22 cellular contexts compared by ENCODE assay signal in genomic region chr4:10816571-10816970, GRCh38.
DNase-seq lines count a peak whose midpoint lies in the region; ATAC-seq, FAIRE-seq and TF ChIP-seq lines count a peak whose summit lies in the region.
"Had no signal": no experiment of that assay in that cellular context is flagged by ENCODE, and none has a peak within 500 bp of the region (broad histone marks: within the 10 kb centered on the region; RNA-seq: fewer than 3 reads in every experiment).

No MANE protein-coding gene starts in this region.

- no peaks in the 10 kb centered on the region for H3F3A ChIP-seq in GM23338 (replicated peaks; ENCODE audit: low read depth)

- H3K27ac ChIP-seq in GM23338 (ENCODE audit: low read depth): no peak overlapping the region
- no peak overlapping the region for H3K27ac ChIP-seq in H1 (ENCODE audit: low read depth, low read length)
- no peak overlapping the region for H3K27ac ChIP-seq in pancreas
- H3K27ac ChIP-seq in foreskin keratinocyte: no peak overlapping the region
- H3K27ac ChIP-seq: BLaER1, C4-2B, GM23248 had no signal

- H3K27me3 ChIP-seq in GM23338 (ENCODE audit: insufficient read depth) (no peaks in the 10 kb centered on the region), H1 (replicated peaks in 1 of 4; ENCODE audit: control insufficient read depth in 3 of 4, extremely low read depth in 1 of 4, insufficient read depth in 3 of 4, low read length in 3 of 4) (no peaks in the 10 kb centered on the region), pancreas (no peaks in the 10 kb centered on the region), foreskin keratinocyte (no peaks in the 10 kb centered on the region)
- H3K27me3 ChIP-seq: BLaER1 had no signal

- WGBS in H1 (ENCODE audit: extremely low coverage in 1 of 2, insufficient coverage in 1 of 2, insufficient read length in 1 of 2, insufficient replicate concordance in 2 of 2, low coverage in 1 of 2, low lambda C conversion rate in 2 of 2, missing lambda C conversion rate in 1 of 2), 2 experiments: 98% methylated on average over 8 of the region's 8 CpGs; no CpG with 5 or more reads in 1 of the 2 experiments
- WGBS in pancreas, 2 donors: 74 to 83% methylated on average over 8 of the region's 8 CpGs

- POLR2A ChIA-PET in H1 (lab: Charles Lee; ENCODE audit: partially characterized antibody): no interaction called here

- no peak overlapping the region for H2BK120ac ChIP-seq in H1 (replicated peaks; ENCODE audit: low read depth, low read length)

- H3K36me3 Mint-ChIP-seq in GM23338 (ENCODE audit: low read depth): no peaks in the 10 kb centered on the region
- H3K36me3 Mint-ChIP-seq in stimulated activated memory B cell treated with anti-CD40 and anti-IgM and Interleukin-4, amounts not matched to agents 10 μg/mL and 1 μg/mL and 100 μg/mL, for 72 hours: peaks cover 3% of the 10 kb centered on the region
- H3K36me3 Mint-ChIP-seq: CD4-positive, CD25-positive, alpha-beta regulatory T cell; CD8-positive, alpha-beta T cell had no signal

- H3K9me3 ChIP-seq in H1 (ENCODE audit: insufficient read depth in 2 of 2, low read depth in 1 of 2, low read length in 1 of 2) (no peaks in the 10 kb centered on the region), pancreas (no peaks in the 10 kb centered on the region)
- H3K9me3 ChIP-seq: HAP-1 had no signal

- H3K9me2 ChIP-seq in GM23338 (ENCODE audit: insufficient read depth): 0 out of 2 replicates have a peak, but pooled peaks cover 9% of the 10 kb centered on the region

- no peak overlapping the region for H3K4me2 ChIP-seq in GM23338
- no peak overlapping the region for H3K4me2 ChIP-seq in H1 (ENCODE audit: insufficient read depth in 1 of 2, low read depth in 2 of 2, low read length in 2 of 2)
- H3K4me2 ChIP-seq: BLaER1 had no signal

- H3K9ac ChIP-seq in H1 (replicated peaks in 1 of 4; ENCODE audit: extremely low read depth in 1 of 4, low read depth in 3 of 4, low read length in 3 of 4): no peak overlapping the region
- H3K9ac ChIP-seq: BLaER1, GM23248 had no signal

- no peak overlapping the region for H3K14ac ChIP-seq in H1 (ENCODE audit: insufficient read length)

- no peak overlapping the region for H3K23ac ChIP-seq in H1 (ENCODE audit: insufficient read length)

- no peak for FAIRE-seq in H1 (lab: Jason Lieb, UNC)
- FAIRE-seq in pancreas (lab: Jason Lieb, UNC): no peak
- FAIRE-seq: D721Med, GM12891, GM18507, H54 had no signal

- no peak overlapping the region for H3K56ac ChIP-seq in H1 (replicated peaks; ENCODE audit: insufficient read length, low read depth, low read length)

- H3K4me1 ChIP-seq in GM23338 (ENCODE audit: insufficient read depth): no peaks in the 10 kb centered on the region
- H3K4me1 ChIP-seq in H1 (replicated peaks in 1 of 4; ENCODE audit: control insufficient read depth in 3 of 4, insufficient read depth in 4 of 4, low read length in 3 of 4): no peaks in the 10 kb centered on the region
- H3K4me1 ChIP-seq in pancreas: no peaks in the 10 kb centered on the region
- no peaks in the 10 kb centered on the region for H3K4me1 ChIP-seq in foreskin keratinocyte
- H3K4me1 ChIP-seq: BLaER1, HAP-1 had no signal

- no peak for TF ChIP-seq EP300 in H1 (IDR thresholded peaks at IDR 0.05; ENCODE audit: borderline replicate concordance in 1 of 2, low read depth in 2 of 2, low read length in 2 of 2)

- no peak overlapping the region for H3K4ac ChIP-seq in H1 (replicated peaks; ENCODE audit: insufficient read length, low read depth, low read length)

- TF ChIP-seq POLR2A in H1 (IDR thresholded peaks at IDR 0.05; ENCODE audit: control extremely low read depth in 1 of 2, low read depth in 2 of 2, low read length in 2 of 2): no peak

- no peak overlapping the region for H3K27ac Mint-ChIP-seq in GM23338
- H3K27ac Mint-ChIP-seq in stimulated activated memory B cell treated with anti-CD40 and anti-IgM and Interleukin-4, amounts not matched to agents 10 μg/mL and 1 μg/mL and 100 μg/mL, for 72 hours: no peak overlapping the region
- H3K27ac Mint-ChIP-seq: B cell; CD4-positive, CD25-positive, alpha-beta regulatory T cell; CD8-positive, alpha-beta T cell; HFFc6 had no signal

- H2BK12ac ChIP-seq in H1 (ENCODE audit: low read depth, low read length): no peak overlapping the region

- TF ChIP-seq CTCF in GM23338 (conservative IDR thresholded peaks at IDR 0.05; ENCODE audit: low read depth in 2 of 2): no peak
- TF ChIP-seq CTCF in H1 (IDR thresholded peaks at IDR 0.05; ENCODE audit: control extremely low read depth in 1 of 3, insufficient read depth in 1 of 3, low read depth in 1 of 3, low read length in 3 of 3): no peak
- no peak for TF ChIP-seq CTCF in pancreas (IDR thresholded peaks at IDR 0.05)
- no peak for TF ChIP-seq CTCF in foreskin keratinocyte (conservative IDR thresholded peaks at IDR 0.05)

- no peaks in the 10 kb centered on the region for H3K23me2 ChIP-seq in H1 (ENCODE audit: low read depth, low read length)

- TF ChIP-seq RAD21 in H1 (IDR thresholded peaks at IDR 0.05 in 1 of 2, conservative IDR thresholded peaks at IDR 0.05 in 1 of 2; ENCODE audit: low read depth in 2 of 2, low read length in 2 of 2): no peak

- CTCF ChIA-PET in H1 (lab: Charles Lee; ENCODE audit: partially characterized antibody): interaction anchor here (1.2 kb wide), 1 partner anchor 64 kb away, joined by 3 read pairs; no protein-coding TSS in a partner anchor

- no peaks in the 10 kb centered on the region for H3K9me3 Mint-ChIP-seq in GM23338
- H3K9me3 Mint-ChIP-seq in stimulated activated memory B cell treated with anti-CD40 and anti-IgM and Interleukin-4, amounts not matched to agents 10 μg/mL and 1 μg/mL and 100 μg/mL, for 72 hours: peaks cover 9% of the 10 kb centered on the region
- H3K9me3 Mint-ChIP-seq: CD8-positive, alpha-beta T cell had no signal

- H4K5ac ChIP-seq in H1 (ENCODE audit: insufficient read length, low read depth, low read length): no peak overlapping the region

- H4K20me1 ChIP-seq in GM23338 (replicated peaks; ENCODE audit: insufficient read depth) (no peaks in the 10 kb centered on the region), H1 (replicated peaks in 1 of 2; ENCODE audit: control insufficient read depth in 1 of 2, insufficient read depth in 2 of 2, low read length in 2 of 2) (no peaks in the 10 kb centered on the region)
- H4K20me1 ChIP-seq: BLaER1 had no signal

- no peaks in the 10 kb centered on the region for H3K79me1 ChIP-seq in H1 (ENCODE audit: low read depth, low read length)

- H2BK15ac ChIP-seq in H1 (ENCODE audit: low read length): no peak overlapping the region

- H3K4me3 ChIP-seq in GM23338: no peak overlapping the region
- no peak overlapping the region for H3K4me3 ChIP-seq in H1 (ENCODE audit: extremely low read depth in 1 of 4, insufficient read depth in 2 of 4, low read depth in 3 of 4, low read length in 4 of 4)
- H3K4me3 ChIP-seq in pancreas: no peak overlapping the region
- H3K4me3 ChIP-seq: BLaER1, GM23248, HAP-1 had no signal

- no peak for ATAC-seq in GM23338
- ATAC-seq in stimulated activated memory B cell treated with anti-CD40 and anti-IgM and Interleukin-4, amounts not matched to agents 10 μg/mL and 1 μg/mL and 100 μg/mL, for 72 hours: no peak
- ATAC-seq in pancreas: no peak
- no peak for ATAC-seq in foreskin keratinocyte
- ATAC-seq: CD8-positive, alpha-beta T cell had no signal

- no peak overlapping the region for H3K18ac ChIP-seq in H1 (ENCODE audit: extremely low read depth, low read length)

- H2AFZ ChIP-seq in GM23338 (peak overlapping the region; percentile 89; the same call in 1 of the 2 replicates), H1 (ENCODE audit: low read length) (peak overlapping the region; percentile 38; the same call in 1 of the 2 replicates)
- H2AFZ ChIP-seq: GM23248 had no signal

- no peak overlapping the region for H3K4me3 Mint-ChIP-seq in GM23338
- no peak overlapping the region for H3K4me3 Mint-ChIP-seq in stimulated activated memory B cell treated with anti-CD40 and anti-IgM and Interleukin-4, amounts not matched to agents 10 μg/mL and 1 μg/mL and 100 μg/mL, for 72 hours
- H3K4me3 Mint-ChIP-seq: B cell; CD4-positive, CD25-positive, alpha-beta regulatory T cell; CD8-positive, alpha-beta T cell; HFFc6 had no signal

- no peak overlapping the region for H2BK20ac ChIP-seq in H1 (ENCODE audit: low read length)

- H2BK5ac ChIP-seq in H1 (ENCODE audit: low read depth, low read length): no peak overlapping the region

- no peak overlapping the region for H4K91ac ChIP-seq in H1 (replicated peaks; ENCODE audit: insufficient read length, low read length)

- H4K8ac ChIP-seq in H1 (ENCODE audit: extremely low read depth, insufficient read depth, low read length): no peak overlapping the region

- H3K36me3 ChIP-seq in GM23338 (ENCODE audit: insufficient read depth) (no peaks in the 10 kb centered on the region; the same call in 1 of the 2 replicates), H1 (ENCODE audit: control insufficient read depth in 2 of 4, insufficient read depth in 4 of 4, low read length in 3 of 4) (no peaks in the 10 kb centered on the region), pancreas (no peaks in the 10 kb centered on the region)
- H3K36me3 ChIP-seq: BLaER1, HAP-1 had no signal

- no peaks in the 10 kb centered on the region for H3K27me3 Mint-ChIP-seq in GM23338 (ENCODE audit: insufficient read depth, low read depth, poor library complexity)
- H3K27me3 Mint-ChIP-seq in stimulated activated memory B cell treated with anti-CD40 and anti-IgM and Interleukin-4, amounts not matched to agents 10 μg/mL and 1 μg/mL and 100 μg/mL, for 72 hours: no peaks in the 10 kb centered on the region
- H3K27me3 Mint-ChIP-seq: B cell; CD4-positive, CD25-positive, alpha-beta regulatory T cell had no signal

- DNase-seq in GM23338 (ENCODE audit: low spot score): no peak
- DNase-seq in H1 (ENCODE audit: low read depth in 1 of 2, low spot score in 2 of 2): no peak
- peak; percentile 9 for DNase-seq in midbrain (lab: John Stamatoyannopoulos, UW)
- no peak for DNase-seq in pancreas
- no peak for DNase-seq in NCI-H748 treated with DMSO at 0.1 percent for 48 hours (lab: John Stamatoyannopoulos, UW)
- no peak for DNase-seq in foreskin keratinocyte
- DNase-seq: CD4-positive, CD25-positive, alpha-beta regulatory T cell; CD8-positive, alpha-beta T cell; DMS53; DMS79 treated with DMSO at 0.1 percent for 48 hours; GF-D8; GM23248; HFFc6 had no signal

- no peaks in the 10 kb centered on the region for H3K4me1 Mint-ChIP-seq in GM23338
- no peaks in the 10 kb centered on the region for H3K4me1 Mint-ChIP-seq in stimulated activated memory B cell treated with anti-CD40 and anti-IgM and Interleukin-4, amounts not matched to agents 10 μg/mL and 1 μg/mL and 100 μg/mL, for 72 hours
- H3K4me1 Mint-ChIP-seq: B cell; CD4-positive, CD25-positive, alpha-beta regulatory T cell had no signal

- no peaks in the 10 kb centered on the region for H3K79me2 ChIP-seq in GM23338 (replicated peaks; ENCODE audit: insufficient read depth)
- no peaks in the 10 kb centered on the region for H3K79me2 ChIP-seq in H1 (ENCODE audit: control insufficient read depth in 1 of 2, insufficient read depth in 2 of 2, low read length in 2 of 2)

- no peak overlapping the region for H2AK5ac ChIP-seq in H1 (ENCODE audit: low read depth, low read length)

- intact Hi-C loops in pancreas (cut with DNase I): no loop called here

TF ChIP-seq in GM23338, 12 proteins besides CTCF, POLR2A, EP300 and RAD21 (continues in another document):
- TF ChIP-seq NANOG (IDR thresholded peaks at IDR 0.05; ENCODE audit: borderline replicate concordance): no peak
- no peak for TF ChIP-seq EZH2phosphoT487 (IDR thresholded peaks at IDR 0.05; ENCODE audit: unreplicated experiment)

TF ChIP-seq in H1, 55 proteins besides CTCF, POLR2A, EP300 and RAD21 (continues in another document):
- no peak for TF ChIP-seq HDAC2 (IDR thresholded peaks at IDR 0.05; ENCODE audit: borderline replicate concordance in 1 of 2, low read depth in 2 of 2, low read length in 2 of 2)
